In genomic region chr5:81789033-81789432, GRCh38 we compare ENCODE assay signal across 16 cellular contexts. TPM values are rescaled to one million over a fixed set of nuclear protein-coding genes. Genes with fewer than 3 reads are reported as not detected.
DNase-seq lines count a peak whose midpoint lies in the region; ATAC-seq and TF ChIP-seq lines count a peak whose summit lies in the region.
"Had no signal": no experiment of that assay in that cellular context is flagged by ENCODE, and none has a peak within 500 bp of the region (broad histone marks: within the 10 kb centered on the region; RNA-seq: fewer than 3 reads in every experiment).

No MANE protein-coding gene starts in this region.

- DNase-seq in DMS53 (lab: John Stamatoyannopoulos, UW) = peak; percentile 86
- peak; percentile 18 for DNase-seq in RKO (ENCODE audit: low spot score)
- DNase-seq in epithelial cell of prostate (ENCODE audit: low read depth, low spot score) = no peak
- no peak for DNase-seq in neural progenitor cell (ENCODE audit: low spot score)
- no peak for DNase-seq in SK-N-DZ (ENCODE audit: low spot score)
- no peak for DNase-seq in medulla oblongata (ENCODE audit: extremely low spot score)
- no peak for DNase-seq in mucosa of descending colon
- no peak for DNase-seq in NCI-H446 treated with DMSO at 0.1 percent for 48 hours (lab: John Stamatoyannopoulos, UW)
- DNase-seq: activated B cell treated with CpG ODN at 0.5 μM for 24 hours, activated T-cell treated with anti-CD3 and anti-CD28 coated beads for 4 hours, GDM1, MG63, upper lobe of right lung had no signal

- H3K79me2 ChIP-seq in neural progenitor cell (ENCODE audit: low read depth) = no peaks in the 10 kb centered on the region

- no peaks in the 10 kb centered on the region for H3K36me3 ChIP-seq in neural progenitor cell
- no peaks in the 10 kb centered on the region for H3K36me3 ChIP-seq in mucosa of descending colon (ENCODE audit: low read depth)
- H3K36me3 ChIP-seq: MG63, upper lobe of right lung had no signal

- H4K20me1 ChIP-seq in neural progenitor cell (ENCODE audit: low read depth) = no peaks in the 10 kb centered on the region

- H3K36me3 Mint-ChIP-seq in neural progenitor cell = no peaks in the 10 kb centered on the region

- H3K27me3 ChIP-seq in neural progenitor cell = no peaks in the 10 kb centered on the region
- H3K27me3 ChIP-seq: MG63, upper lobe of right lung had no signal

- H2AFZ ChIP-seq in neural progenitor cell (replicated peaks) = peak overlapping the region; percentile 95

- no peak overlapping the region for H3K4me2 ChIP-seq in neural progenitor cell

- H3K9me3 Mint-ChIP-seq in neural progenitor cell = peaks cover 2% of the 10 kb centered on the region
- H3K9me3 Mint-ChIP-seq: activated B cell treated with CpG ODN at 0.5 μM for 24 hours had no signal

- H3F3A ChIP-seq in neural progenitor cell (ENCODE audit: low read depth) = peaks cover 22% of the 10 kb centered on the region

- no peak overlapping the region for H3K4me3 Mint-ChIP-seq in neural progenitor cell
- H3K4me3 Mint-ChIP-seq: activated B cell treated with CpG ODN at 0.5 μM for 24 hours, B cell had no signal

- TF ChIP-seq CTCF in neural progenitor cell (IDR thresholded peaks at IDR 0.05) (no peak), mucosa of descending colon (IDR thresholded peaks at IDR 0.05) (no peak)

- peak overlapping the region; percentile 98 for H3K27ac Mint-ChIP-seq in neural progenitor cell
- H3K27ac Mint-ChIP-seq: activated B cell treated with CpG ODN at 0.5 μM for 24 hours, B cell had no signal

- no peak for ATAC-seq in mucosa of descending colon
- ATAC-seq: Right ventricle myocardium inferior, upper lobe of right lung had no signal

- H3K4me1 Mint-ChIP-seq in neural progenitor cell = peaks cover 37% of the 10 kb centered on the region
- H3K4me1 Mint-ChIP-seq: activated B cell treated with CpG ODN at 0.5 μM for 24 hours, B cell had no signal

- H3K9ac ChIP-seq in neural progenitor cell = no peak overlapping the region

- H3K27ac ChIP-seq in epithelial cell of prostate (peak overlapping the region; percentile 82), neural progenitor cell (peak overlapping the region; percentile 76)
- H3K27ac ChIP-seq: upper lobe of right lung had no signal

- H3K9me3 ChIP-seq in neural progenitor cell (ENCODE audit: low read depth) = no peaks in the 10 kb centered on the region
- no peaks in the 10 kb centered on the region for H3K9me3 ChIP-seq in mucosa of descending colon
- H3K9me3 ChIP-seq: MG63, upper lobe of right lung had no signal

- no peak overlapping the region for H3K4me3 ChIP-seq in neural progenitor cell
- no peak overlapping the region for H3K4me3 ChIP-seq in mucosa of descending colon
- H3K4me3 ChIP-seq: MG63, skin epidermis, upper lobe of right lung had no signal

- intact Hi-C loops in mucosa of descending colon (cut with DNase I, micrococcal nuclease) = no loop called here

- H3K4me1 ChIP-seq in neural progenitor cell = peaks cover 30% of the 10 kb centered on the region
- peaks cover 4% of the 10 kb centered on the region for H3K4me1 ChIP-seq in mucosa of descending colon (ENCODE audit: low read depth)

- H3K27me3 Mint-ChIP-seq in neural progenitor cell (ENCODE audit: insufficient read depth, low read depth) = no peaks in the 10 kb centered on the region
- H3K27me3 Mint-ChIP-seq: activated B cell treated with CpG ODN at 0.5 μM for 24 hours, B cell had no signal

RNA-seq across cellular contexts. Expression of gene SSBP2, which starts 38.1 kb away (rescaled TPM):
- total RNA-seq in neural progenitor cell (ENCODE audit: low replicate concordance) (156 and 175 TPM in 2 replicates), mucosa of descending colon (10 to 100 TPM; 17.5 to 77.9 (median 20.9) TPM)
- 34.9 and 39.0 TPM in 2 replicates for polyA plus RNA-seq in SK-N-DZ (2014; cell fraction: cytosol; rRNA removed)
- polyA plus RNA-seq in SK-N-DZ (2014; cell fraction: nucleus; rRNA removed) = 37.0 and 42.1 TPM in 2 replicates

Comparison
In these comparisons a context has a peak if more than half of its experiments do, and no peak if none do; other contexts are left out.
1. DNase-seq: peak in DMS53 (single experiment) and RKO (single experiment); none in epithelial cell of prostate (single experiment), neural progenitor cell (single experiment), SK-N-DZ (single experiment), medulla oblongata (single experiment), mucosa of descending colon (0 of 3) and NCI-H446 treated with DMSO at 0.1 percent for 48 hours (single experiment).